In the genomic region with DNA sequence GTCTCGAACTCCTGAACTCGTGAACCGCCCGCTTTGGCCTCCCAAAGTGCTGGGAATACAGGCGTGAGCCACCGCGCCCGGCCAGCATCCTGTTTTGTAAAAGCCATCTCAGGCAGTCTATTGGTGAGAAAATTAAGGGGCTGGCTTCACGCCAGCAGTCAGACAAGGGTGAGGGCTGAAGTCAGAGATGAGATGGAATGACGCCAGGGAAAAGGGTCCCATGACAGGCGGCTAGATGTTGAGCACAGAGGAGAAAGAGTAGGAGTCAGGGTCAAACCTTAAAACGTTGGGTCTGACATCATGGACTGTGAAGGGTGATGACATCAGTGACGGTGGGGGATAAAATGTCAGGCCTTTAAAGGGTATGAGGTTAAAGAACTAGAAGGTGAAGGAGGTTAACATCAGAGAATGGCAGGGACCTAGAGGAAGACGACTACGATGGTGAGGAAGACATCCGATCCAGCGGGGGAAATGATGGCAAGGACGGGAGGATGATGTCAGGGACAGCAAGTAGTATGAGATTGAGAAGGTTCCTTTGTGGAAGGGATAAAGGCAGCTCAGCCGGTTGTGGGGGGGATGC, we compare ENCODE assay signal across 8 cellular contexts. TPM values are rescaled to one million over a fixed set of nuclear protein-coding genes. Genes with fewer than 3 reads are reported as not detected.
DNase-seq lines count a peak whose midpoint lies in the region; ATAC-seq and TF ChIP-seq lines count a peak whose summit lies in the region.

No MANE protein-coding gene starts in this region.

- H4K20me1 ChIP-seq in neural cell (ENCODE audit: insufficient read depth) = no peaks in the 10 kb centered on the region

- TF ChIP-seq RAD21 in neural cell (conservative IDR thresholded peaks at IDR 0.05) = no peak

- TF ChIP-seq EP300 in esophagus muscularis mucosa (IDR thresholded peaks at IDR 0.05) (no peak), neural cell (conservative IDR thresholded peaks at IDR 0.05; ENCODE audit: poor library complexity, severe bottlenecking) (no peak)

- peaks cover 9% of the 10 kb centered on the region for H3K79me2 ChIP-seq in neural cell (replicated peaks; ENCODE audit: insufficient read depth, low read length)

- ATAC-seq in HG02759 (IDR thresholded peaks at IDR 0.05; ENCODE audit: unreplicated experiment) = no peak

- H3K36me3 ChIP-seq in esophagus muscularis mucosa = peaks cover 18 to 38% (median 34%) of the 10 kb centered on the region in 4 donors
- H3K36me3 ChIP-seq in neural cell (ENCODE audit: insufficient read depth, low read length) = no peaks in the 10 kb centered on the region

- H3K9me2 ChIP-seq in neural cell (ENCODE audit: insufficient read depth, low read length) = no peaks in the 10 kb centered on the region

- no peaks in the 10 kb centered on the region for H3K27me3 ChIP-seq in esophagus muscularis mucosa
- H3K27me3 ChIP-seq in neural cell (ENCODE audit: insufficient read depth, low read depth, low read length) = no peaks in the 10 kb centered on the region

- peak overlapping the region; percentile 65 for H3K4me3 ChIP-seq in GM12865 (ENCODE audit: low read depth, low read length)
- peak overlapping the region; percentile 99 for H3K4me3 ChIP-seq in NB4 (ENCODE audit: low read depth, low read length)
- H3K4me3 ChIP-seq in esophagus muscularis mucosa = peak overlapping the region; percentile 73 to 79 (median 76)
- peak overlapping the region; percentile 87 for H3K4me3 ChIP-seq in neural cell (ENCODE audit: low read length)

- TF ChIP-seq POLR2A in NB4 (IDR thresholded peaks at IDR 0.05; ENCODE audit: extremely low read depth, insufficient read length) (no peak), esophagus muscularis mucosa (IDR thresholded peaks at IDR 0.05; ENCODE audit: low read depth) (no peak)

- peak overlapping the region; percentile 96 for H3K9ac ChIP-seq in neural cell (ENCODE audit: low read length)

- H3K27ac ChIP-seq in esophagus muscularis mucosa (replicated peaks in 1 of 4) = peak overlapping the region; percentile 97 to 99 (median 98)
- peak overlapping the region; percentile 97 for H3K27ac ChIP-seq in neural cell (ENCODE audit: low read length)

- peaks cover 16 to 24% (median 18%) of the 10 kb centered on the region in 4 donors for H3K4me1 ChIP-seq in esophagus muscularis mucosa

- H3K4me2 ChIP-seq in neural cell (ENCODE audit: low read length) = peak overlapping the region; percentile 39

- H2AFZ ChIP-seq in neural cell (ENCODE audit: low read depth, low read length) = peak overlapping the region; percentile 56

- H3F3A ChIP-seq in neural cell (ENCODE audit: insufficient read depth, low read length, poor library complexity, severe bottlenecking) = no peaks in the 10 kb centered on the region

- intact Hi-C loops in esophagus muscularis mucosa (cut with DNase I) = loop anchor here (2.0 kb wide), 1 partner anchor 33 kb away; no protein-coding TSS in a partner anchor

- no peak for DNase-seq in GM12865 (ENCODE audit: low read depth)
- DNase-seq in NB4 (ENCODE audit: low read depth) = no peak
- peak; percentile 21 for DNase-seq in activated CD4-positive, alpha-beta T cell treated with anti-CD3 and anti-CD28 coated beads, Interleukin-2, amount 50 U/mL, for 1 hour
- no peak for DNase-seq in esophagus muscularis mucosa (ENCODE audit: extremely low spot score)
- DNase-seq in hippocampal formation (lab: John Stamatoyannopoulos, UW) = no peak
- no peak for DNase-seq in hepatic stellate cell (ENCODE audit: low spot score)

- TF ChIP-seq CTCF in GM12865 (IDR thresholded peaks at IDR 0.05; ENCODE audit: insufficient read depth, low read depth, low read length, missing control alignments) (no peak), NB4 (IDR thresholded peaks at IDR 0.05; ENCODE audit: low read depth, low read length) (no peak), esophagus muscularis mucosa (IDR thresholded peaks at IDR 0.05) (no peak), neural cell (IDR thresholded peaks at IDR 0.05; ENCODE audit: poor library complexity, severe bottlenecking) (no peak)

- 59% methylated on average over 19 of the region's 19 CpGs for WGBS in esophagus muscularis mucosa

- H3K9me3 ChIP-seq in esophagus muscularis mucosa (no peaks in the 10 kb centered on the region), neural cell (ENCODE audit: low read length) (no peaks in the 10 kb centered on the region)

TF ChIP-seq in neural cell, 6 proteins besides CTCF, POLR2A, EP300 and RAD21:
- TF ChIP-seq MXI1 (conservative IDR thresholded peaks at IDR 0.05; ENCODE audit: poor library complexity, severe bottlenecking) (no peak), EZH2 (IDR thresholded peaks at IDR 0.05; ENCODE audit: borderline replicate concordance, insufficient read depth, low read length, poor library complexity, severe bottlenecking) (no peak), TAF1 (IDR thresholded peaks at IDR 0.05; ENCODE audit: low read depth) (no peak), POLR2AphosphoS5 (IDR thresholded peaks at IDR 0.05) (no peak), SMC3 (conservative IDR thresholded peaks at IDR 0.05; ENCODE audit: poor library complexity) (no peak)
- TF ChIP-seq, protein P1, sequence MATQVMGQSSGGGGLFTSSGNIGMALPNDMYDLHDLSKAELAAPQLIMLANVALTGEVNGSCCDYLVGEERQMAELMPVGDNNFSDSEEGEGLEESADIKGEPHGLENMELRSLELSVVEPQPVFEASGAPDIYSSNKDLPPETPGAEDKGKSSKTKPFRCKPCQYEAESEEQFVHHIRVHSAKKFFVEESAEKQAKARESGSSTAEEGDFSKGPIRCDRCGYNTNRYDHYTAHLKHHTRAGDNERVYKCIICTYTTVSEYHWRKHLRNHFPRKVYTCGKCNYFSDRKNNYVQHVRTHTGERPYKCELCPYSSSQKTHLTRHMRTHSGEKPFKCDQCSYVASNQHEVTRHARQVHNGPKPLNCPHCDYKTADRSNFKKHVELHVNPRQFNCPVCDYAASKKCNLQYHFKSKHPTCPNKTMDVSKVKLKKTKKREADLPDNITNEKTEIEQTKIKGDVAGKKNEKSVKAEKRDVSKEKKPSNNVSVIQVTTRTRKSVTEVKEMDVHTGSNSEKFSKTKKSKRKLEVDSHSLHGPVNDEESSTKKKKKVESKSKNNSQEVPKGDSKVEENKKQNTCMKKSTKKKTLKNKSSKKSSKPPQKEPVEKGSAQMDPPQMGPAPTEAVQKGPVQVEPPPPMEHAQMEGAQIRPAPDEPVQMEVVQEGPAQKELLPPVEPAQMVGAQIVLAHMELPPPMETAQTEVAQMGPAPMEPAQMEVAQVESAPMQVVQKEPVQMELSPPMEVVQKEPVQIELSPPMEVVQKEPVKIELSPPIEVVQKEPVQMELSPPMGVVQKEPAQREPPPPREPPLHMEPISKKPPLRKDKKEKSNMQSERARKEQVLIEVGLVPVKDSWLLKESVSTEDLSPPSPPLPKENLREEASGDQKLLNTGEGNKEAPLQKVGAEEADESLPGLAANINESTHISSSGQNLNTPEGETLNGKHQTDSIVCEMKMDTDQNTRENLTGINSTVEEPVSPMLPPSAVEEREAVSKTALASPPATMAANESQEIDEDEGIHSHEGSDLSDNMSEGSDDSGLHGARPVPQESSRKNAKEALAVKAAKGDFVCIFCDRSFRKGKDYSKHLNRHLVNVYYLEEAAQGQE (IDR thresholded peaks at IDR 0.05; ENCODE audit: borderline replicate concordance) = no peak

RNA-seq across cellular contexts. Expression of a gene that starts 0.5 kb away (rescaled TPM):
- 100 to 1,000 TPM in 3 of 4 donors, 10 to 100 TPM in 1; 94.0 to 204 (median 156) TPM for total RNA-seq in esophagus muscularis mucosa
- 327 and 378 TPM in 2 replicates for polyA plus RNA-seq in neural cell
- 144 and 147 TPM in 2 replicates for polyA minus RNA-seq in neural cell

RNA-seq across cellular contexts. Expression of a gene that starts 23.5 kb away (rescaled TPM):
- 100 to 1,000 TPM; 123 to 166 (median 152) TPM for total RNA-seq in esophagus muscularis mucosa
- 210 and 217 TPM in 2 replicates for polyA plus RNA-seq in neural cell
- 110 and 126 TPM in 2 replicates for polyA minus RNA-seq in neural cell

RNA-seq across cellular contexts. Expression of a gene that starts 34.3 kb away (rescaled TPM):
- 10 to 100 TPM; 10.3 to 22.4 (median 16.4) TPM for total RNA-seq in esophagus muscularis mucosa
- polyA plus RNA-seq in neural cell = 4.5 and 7.3 TPM in 2 replicates
- polyA minus RNA-seq in neural cell = 8.8 and 11.8 TPM in 2 replicates

RNA-seq across cellular contexts. Expression of a gene that starts 52.2 kb away (rescaled TPM):
- total RNA-seq in esophagus muscularis mucosa = 10 to 100 TPM; 15.7 to 20.7 (median 17.4) TPM
- 134 and 143 TPM in 2 replicates for polyA plus RNA-seq in neural cell
- polyA minus RNA-seq in neural cell = 42.9 and 44.1 TPM in 2 replicates
